1 cellular context compared by ENCODE assay signal in the genomic region with DNA sequence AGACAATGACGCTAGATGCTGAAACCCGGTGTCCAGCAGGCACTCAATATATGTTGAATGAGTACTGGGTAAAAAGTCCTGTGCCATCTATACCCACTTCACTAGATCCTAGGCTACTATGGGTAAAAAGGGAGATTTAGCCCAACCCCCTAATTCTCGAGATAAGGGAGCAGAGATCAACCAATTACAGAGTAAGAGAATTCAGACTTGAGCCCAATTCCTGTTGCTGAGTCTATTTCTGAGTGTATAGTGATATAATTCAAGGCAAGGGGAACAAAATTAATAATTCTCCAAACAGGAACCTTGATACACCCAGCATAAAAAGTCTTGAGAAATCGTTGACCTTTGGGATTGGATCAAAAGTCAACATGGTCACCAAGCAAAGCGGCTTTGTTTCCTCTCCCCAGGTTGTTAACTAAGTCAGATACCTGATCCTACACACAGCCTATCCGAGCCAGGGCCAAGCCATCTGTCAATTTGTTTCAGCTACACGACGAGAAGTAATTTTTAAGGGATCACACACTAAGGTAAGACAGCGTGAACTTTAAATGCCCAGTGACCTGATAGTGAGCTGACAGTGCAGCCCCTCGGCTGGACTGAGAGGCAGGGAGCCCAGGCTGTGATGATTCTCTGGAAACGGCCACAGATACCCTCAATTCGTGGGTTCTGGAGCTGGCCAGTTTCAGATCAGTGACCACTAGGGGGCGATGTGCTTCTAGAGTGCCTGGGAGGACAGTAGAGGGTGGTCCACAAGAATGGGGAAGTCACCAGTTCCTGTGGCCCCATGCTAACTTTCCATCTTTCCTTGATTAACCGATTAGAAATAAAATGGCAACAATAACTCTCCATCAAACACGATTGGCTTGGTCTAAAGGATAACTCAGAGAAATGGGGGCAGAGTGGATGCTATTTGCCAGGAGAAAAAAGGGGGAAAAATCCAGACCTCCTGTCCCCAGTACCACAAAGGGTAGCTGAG.
A peak's percentile ranks its signal among the peaks of the same experiment; 100 is the strongest.
TF ChIP-seq lines count a peak whose summit lies in the region.

No MANE protein-coding gene starts in this region.

TF ChIP-seq in HepG2, 621 proteins besides CTCF, POLR2A, EP300 and RAD21 (continued from another document):
- TF ChIP-seq, protein P1, sequence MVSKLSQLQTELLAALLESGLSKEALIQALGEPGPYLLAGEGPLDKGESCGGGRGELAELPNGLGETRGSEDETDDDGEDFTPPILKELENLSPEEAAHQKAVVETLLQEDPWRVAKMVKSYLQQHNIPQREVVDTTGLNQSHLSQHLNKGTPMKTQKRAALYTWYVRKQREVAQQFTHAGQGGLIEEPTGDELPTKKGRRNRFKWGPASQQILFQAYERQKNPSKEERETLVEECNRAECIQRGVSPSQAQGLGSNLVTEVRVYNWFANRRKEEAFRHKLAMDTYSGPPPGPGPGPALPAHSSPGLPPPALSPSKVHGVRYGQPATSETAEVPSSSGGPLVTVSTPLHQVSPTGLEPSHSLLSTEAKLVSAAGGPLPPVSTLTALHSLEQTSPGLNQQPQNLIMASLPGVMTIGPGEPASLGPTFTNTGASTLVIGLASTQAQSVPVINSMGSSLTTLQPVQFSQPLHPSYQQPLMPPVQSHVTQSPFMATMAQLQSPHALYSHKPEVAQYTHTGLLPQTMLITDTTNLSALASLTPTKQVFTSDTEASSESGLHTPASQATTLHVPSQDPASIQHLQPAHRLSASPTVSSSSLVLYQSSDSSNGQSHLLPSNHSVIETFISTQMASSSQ (IDR thresholded peaks at IDR 0.05; ENCODE audit: low read depth): peak; percentile 41
- TF ChIP-seq, protein P1 (CRISPR knock-in tag; IDR thresholded peaks at IDR 0.05; ENCODE audit: borderline replicate concordance): peak; percentile 79
- TF ChIP-seq, protein P2, sequence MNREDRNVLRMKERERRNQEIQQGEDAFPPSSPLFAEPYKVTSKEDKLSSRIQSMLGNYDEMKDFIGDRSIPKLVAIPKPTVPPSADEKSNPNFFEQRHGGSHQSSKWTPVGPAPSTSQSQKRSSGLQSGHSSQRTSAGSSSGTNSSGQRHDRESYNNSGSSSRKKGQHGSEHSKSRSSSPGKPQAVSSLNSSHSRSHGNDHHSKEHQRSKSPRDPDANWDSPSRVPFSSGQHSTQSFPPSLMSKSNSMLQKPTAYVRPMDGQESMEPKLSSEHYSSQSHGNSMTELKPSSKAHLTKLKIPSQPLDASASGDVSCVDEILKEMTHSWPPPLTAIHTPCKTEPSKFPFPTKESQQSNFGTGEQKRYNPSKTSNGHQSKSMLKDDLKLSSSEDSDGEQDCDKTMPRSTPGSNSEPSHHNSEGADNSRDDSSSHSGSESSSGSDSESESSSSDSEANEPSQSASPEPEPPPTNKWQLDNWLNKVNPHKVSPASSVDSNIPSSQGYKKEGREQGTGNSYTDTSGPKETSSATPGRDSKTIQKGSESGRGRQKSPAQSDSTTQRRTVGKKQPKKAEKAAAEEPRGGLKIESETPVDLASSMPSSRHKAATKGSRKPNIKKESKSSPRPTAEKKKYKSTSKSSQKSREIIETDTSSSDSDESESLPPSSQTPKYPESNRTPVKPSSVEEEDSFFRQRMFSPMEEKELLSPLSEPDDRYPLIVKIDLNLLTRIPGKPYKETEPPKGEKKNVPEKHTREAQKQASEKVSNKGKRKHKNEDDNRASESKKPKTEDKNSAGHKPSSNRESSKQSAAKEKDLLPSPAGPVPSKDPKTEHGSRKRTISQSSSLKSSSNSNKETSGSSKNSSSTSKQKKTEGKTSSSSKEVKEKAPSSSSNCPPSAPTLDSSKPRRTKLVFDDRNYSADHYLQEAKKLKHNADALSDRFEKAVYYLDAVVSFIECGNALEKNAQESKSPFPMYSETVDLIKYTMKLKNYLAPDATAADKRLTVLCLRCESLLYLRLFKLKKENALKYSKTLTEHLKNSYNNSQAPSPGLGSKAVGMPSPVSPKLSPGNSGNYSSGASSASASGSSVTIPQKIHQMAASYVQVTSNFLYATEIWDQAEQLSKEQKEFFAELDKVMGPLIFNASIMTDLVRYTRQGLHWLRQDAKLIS (CRISPR knock-in tag; IDR thresholded peaks at IDR 0.05): peak; percentile 10; the same call in 1 of the 2 replicates
- TF ChIP-seq RXRB (CRISPR knock-in tag; IDR thresholded peaks at IDR 0.05; ENCODE audit: borderline replicate concordance) (peak; percentile 69), PCBP2 (optimal IDR thresholded peaks at IDR 0.05; ENCODE audit: low read depth, low read length, poor library complexity, severe bottlenecking) (no peak)
TF ChIP-seq in HepG2: peak in this region for 226.
